Comparison of ENCODE assay signal across 1 cellular context in the genomic region with DNA sequence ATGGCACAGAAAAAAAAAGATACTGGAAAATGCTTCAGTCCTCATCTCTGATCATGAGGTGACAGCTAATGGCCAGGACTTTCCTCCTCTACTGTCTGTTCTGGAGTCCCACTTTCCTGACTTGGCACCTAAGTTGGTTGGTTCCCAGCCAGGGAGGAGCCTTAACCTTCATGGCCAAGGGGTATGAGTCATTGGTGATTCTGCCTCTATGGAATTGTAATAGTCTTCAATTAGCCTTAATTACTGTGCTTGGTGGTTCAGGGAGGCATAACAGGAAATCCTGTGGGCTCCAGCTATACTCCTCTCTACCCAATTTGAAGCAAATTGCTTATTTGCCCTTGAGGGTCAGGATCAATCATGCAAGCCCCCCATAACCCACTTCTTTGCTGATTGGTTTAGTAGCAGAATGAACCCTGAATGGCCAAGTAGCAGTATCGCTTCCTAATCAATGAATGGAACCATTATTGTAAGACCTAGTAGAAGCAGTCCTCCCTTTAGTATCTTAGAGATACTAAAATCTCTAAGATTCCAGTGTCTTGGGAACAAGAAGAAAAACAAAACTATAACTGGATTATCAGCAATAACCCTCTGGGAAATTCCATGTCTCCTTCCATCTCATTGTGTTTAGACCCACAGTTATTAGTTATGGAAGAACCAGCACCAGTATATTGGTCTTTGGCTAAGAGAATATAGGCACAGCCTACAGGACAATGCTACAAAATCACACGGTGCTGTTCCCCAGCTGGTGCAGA.
TF ChIP-seq lines count a peak whose summit lies in the region.

No MANE protein-coding gene starts in this region.

TF ChIP-seq in SK-N-SH, 30 proteins besides CTCF, POLR2A, EP300 and RAD21 (continued from another document):
- no peak for TF ChIP-seq EZH2phosphoT487 (IDR thresholded peaks at IDR 0.05; ENCODE audit: borderline replicate concordance, low read depth)
